1 cellular context compared by ENCODE assay signal in genomic region chr4:113053883-113054282, GRCh38.
TF ChIP-seq lines count a peak whose summit lies in the region.

No MANE protein-coding gene starts in this region.

TF ChIP-seq in GM12878, 131 proteins besides CTCF, POLR2A, EP300 and RAD21 (continued from another document and continues in another):
- no peak for TF ChIP-seq ZBTB40 (IDR thresholded peaks at IDR 0.05; ENCODE audit: borderline replicate concordance)
- TF ChIP-seq NFIC (IDR thresholded peaks at IDR 0.05; ENCODE audit: low read depth, low read length), result no peak
- TF ChIP-seq SMC3 (IDR thresholded peaks at IDR 0.05; ENCODE audit: borderline replicate concordance, low read length), result no peak
- TF ChIP-seq REST (IDR thresholded peaks at IDR 0.05; ENCODE audit: low read depth, low read length), result no peak
- no peak for TF ChIP-seq NFXL1 (IDR thresholded peaks at IDR 0.05; ENCODE audit: borderline replicate concordance)
- TF ChIP-seq PRDM15 (CRISPR knock-in tag; IDR thresholded peaks at IDR 0.05), result no peak
- no peak for TF ChIP-seq TCF12 (IDR thresholded peaks at IDR 0.05; ENCODE audit: low read depth, low read length)
- no peak for TF ChIP-seq BCLAF1 (IDR thresholded peaks at IDR 0.05)
- peak; percentile 48 for TF ChIP-seq PBX3 (IDR thresholded peaks at IDR 0.05; ENCODE audit: insufficient replicate concordance, low read depth, low read length)
- peak; percentile 51 for TF ChIP-seq PKNOX1 (IDR thresholded peaks at IDR 0.05)
- TF ChIP-seq ATF2 (IDR thresholded peaks at IDR 0.05; ENCODE audit: low read length), result no peak
- no peak for TF ChIP-seq RCOR1 (conservative IDR thresholded peaks at IDR 0.05; ENCODE audit: low read depth, low read length)
- no peak for TF ChIP-seq E2F8 (IDR thresholded peaks at IDR 0.05; ENCODE audit: low read depth, partially characterized antibody)
- no peak for TF ChIP-seq CHD4 (IDR thresholded peaks at IDR 0.05)
- TF ChIP-seq MTA3 (IDR thresholded peaks at IDR 0.05; ENCODE audit: borderline replicate concordance, low read length), result no peak
- no peak for TF ChIP-seq ELK1 (IDR thresholded peaks at IDR 0.05; ENCODE audit: low read depth, low read length)
- no peak for TF ChIP-seq WRNIP1 (IDR thresholded peaks at IDR 0.05; ENCODE audit: borderline replicate concordance, low read depth, low read length)
- TF ChIP-seq SKIL (IDR thresholded peaks at IDR 0.05; ENCODE audit: low read depth, poor library complexity, severe bottlenecking), result no peak
- TF ChIP-seq RELB (IDR thresholded peaks at IDR 0.05; ENCODE audit: low read depth), result peak; percentile 25; the same call in 1 of the 2 replicates
